Comparison of ENCODE assay signal across 13 cellular contexts in genomic region chr5:169746147-169746694, GRCh38.
DNase-seq lines count a peak whose midpoint lies in the region; ATAC-seq and TF ChIP-seq lines count a peak whose summit lies in the region.
"Had no signal": no experiment of that assay in that cellular context is flagged by ENCODE, and none has a peak within 500 bp of the region (broad histone marks: within the 10 kb centered on the region; RNA-seq: fewer than 3 reads in every experiment).

No MANE protein-coding gene starts in this region.

- CTCF ChIA-PET in activated CD8-positive, alpha-beta memory T cell treated with anti-CD3 and anti-CD28 coated beads, Interleukin-2, amount 10 ng/mL, durations not matched to agents 7 days and 5 days (lab: Charles Lee), result no interaction called here

- no peak overlapping the region for H3K4me3 ChIP-seq in prostate gland
- no peak overlapping the region for H3K4me3 ChIP-seq in psoas muscle
- H3K4me3 ChIP-seq: MG63, tibial artery had no signal

- DNase-seq in activated CD8-positive, alpha-beta memory T cell treated with anti-CD3 and anti-CD28 coated beads, Interleukin-2, amount 10 ng/mL, durations not matched to agents 7 days and 5 days, result no peak
- DNase-seq in activated CD8-positive, alpha-beta memory T cell treated with anti-CD3 and anti-CD28 coated beads for 24 hours, result no peak
- DNase-seq in amniotic epithelial cell (ENCODE audit: low read depth) (peak; percentile 33), prostate gland (ENCODE audit: low spot score) (no peak), psoas muscle (no peak), COLO668 (lab: John Stamatoyannopoulos, UW; ENCODE audit: unreplicated experiment) (no peak)
- DNase-seq: activated CD8-positive, alpha-beta memory T cell treated with anti-CD3 and anti-CD28 coated beads, Interleukin-2, amount 50 U/mL, for 48 hours; glutamatergic neuron; nephron progenitor cell; tibial artery had no signal

- WGBS in prostate gland, result 31% methylated on average over 5 of the region's 5 CpGs
- WGBS in psoas muscle, 3 donors, result 34 to 46% (median 38%) methylated on average over 5 of the region's 5 CpGs

- TF ChIP-seq CTCF in prostate gland (IDR thresholded peaks at IDR 0.05) (no peak), psoas muscle (IDR thresholded peaks at IDR 0.05) (no peak)

- no peaks in the 10 kb centered on the region for H3K9me3 ChIP-seq in prostate gland
- no peaks in the 10 kb centered on the region for H3K9me3 ChIP-seq in psoas muscle
- H3K9me3 ChIP-seq: MG63, tibial artery had no signal

- H3K4me1 ChIP-seq in prostate gland (replicated peaks) (no peaks in the 10 kb centered on the region), psoas muscle (no peaks in the 10 kb centered on the region)
- H3K4me1 ChIP-seq: tibial artery had no signal

- H3K27ac Mint-ChIP-seq in activated CD8-positive, alpha-beta memory T cell treated with anti-CD3 and anti-CD28 coated beads, Interleukin-2, amount 10 ng/mL, durations not matched to agents 7 days and 5 days, result peak overlapping the region; percentile 1
- H3K27ac Mint-ChIP-seq in stimulated activated memory B cell treated with anti-CD40 and anti-IgM and Interleukin-4, amounts not matched to agents 10 μg/mL and 1 μg/mL and 100 μg/mL, for 72 hours, result peak overlapping the region; percentile 53
- H3K27ac Mint-ChIP-seq: nephron progenitor cell had no signal

- H3K9me3 Mint-ChIP-seq in activated CD8-positive, alpha-beta memory T cell treated with anti-CD3 and anti-CD28 coated beads, Interleukin-2, amount 10 ng/mL, durations not matched to agents 7 days and 5 days (ENCODE audit: low read depth), result no peaks in the 10 kb centered on the region
- H3K9me3 Mint-ChIP-seq in stimulated activated memory B cell treated with anti-CD40 and anti-IgM and Interleukin-4, amounts not matched to agents 10 μg/mL and 1 μg/mL and 100 μg/mL, for 72 hours, result no peaks in the 10 kb centered on the region
- H3K9me3 Mint-ChIP-seq: nephron progenitor cell had no signal

- H3K27ac ChIP-seq in prostate gland (no peak overlapping the region), psoas muscle (no peak overlapping the region)
- H3K27ac ChIP-seq: tibial artery had no signal

- intact Hi-C loops in prostate gland (cut with DNase I) (no loop called here), psoas muscle (cut with DNase I) (no loop called here)

- H3K27me3 ChIP-seq in prostate gland (replicated peaks; ENCODE audit: insufficient read depth), result no peaks in the 10 kb centered on the region
- H3K27me3 ChIP-seq in psoas muscle (ENCODE audit: insufficient read depth in 3 of 3, low read length in 2 of 3), result no peaks in the 10 kb centered on the region
- H3K27me3 ChIP-seq: MG63 had no signal

- peaks cover 57% of the 10 kb centered on the region for H3K36me3 Mint-ChIP-seq in activated CD8-positive, alpha-beta memory T cell treated with anti-CD3 and anti-CD28 coated beads, Interleukin-2, amount 10 ng/mL, durations not matched to agents 7 days and 5 days
- peaks cover 73% of the 10 kb centered on the region for H3K36me3 Mint-ChIP-seq in stimulated activated memory B cell treated with anti-CD40 and anti-IgM and Interleukin-4, amounts not matched to agents 10 μg/mL and 1 μg/mL and 100 μg/mL, for 72 hours

- H3K27me3 Mint-ChIP-seq in activated CD8-positive, alpha-beta memory T cell treated with anti-CD3 and anti-CD28 coated beads, Interleukin-2, amount 10 ng/mL, durations not matched to agents 7 days and 5 days, result no peaks in the 10 kb centered on the region
- no peaks in the 10 kb centered on the region for H3K27me3 Mint-ChIP-seq in stimulated activated memory B cell treated with anti-CD40 and anti-IgM and Interleukin-4, amounts not matched to agents 10 μg/mL and 1 μg/mL and 100 μg/mL, for 72 hours

- peaks cover 17% of the 10 kb centered on the region for H3K4me1 Mint-ChIP-seq in activated CD8-positive, alpha-beta memory T cell treated with anti-CD3 and anti-CD28 coated beads, Interleukin-2, amount 10 ng/mL, durations not matched to agents 7 days and 5 days
- H3K4me1 Mint-ChIP-seq in stimulated activated memory B cell treated with anti-CD40 and anti-IgM and Interleukin-4, amounts not matched to agents 10 μg/mL and 1 μg/mL and 100 μg/mL, for 72 hours, result peaks cover 20% of the 10 kb centered on the region

- H3K4me3 Mint-ChIP-seq in activated CD8-positive, alpha-beta memory T cell treated with anti-CD3 and anti-CD28 coated beads, Interleukin-2, amount 10 ng/mL, durations not matched to agents 7 days and 5 days, result no peak overlapping the region
- no peak overlapping the region for H3K4me3 Mint-ChIP-seq in stimulated activated memory B cell treated with anti-CD40 and anti-IgM and Interleukin-4, amounts not matched to agents 10 μg/mL and 1 μg/mL and 100 μg/mL, for 72 hours
- H3K4me3 Mint-ChIP-seq: nephron progenitor cell had no signal

- TF ChIP-seq POLR2A in prostate gland (IDR thresholded peaks at IDR 0.05), result no peak

- H3K36me3 ChIP-seq in prostate gland (no peaks in the 10 kb centered on the region), psoas muscle (ENCODE audit: insufficient read depth in 1 of 2, low read depth in 1 of 2) (no peaks in the 10 kb centered on the region)
- H3K36me3 ChIP-seq: MG63, tibial artery had no signal

- no peak for ATAC-seq in activated CD8-positive, alpha-beta memory T cell treated with anti-CD3 and anti-CD28 coated beads, Interleukin-2, amount 10 ng/mL, durations not matched to agents 7 days and 5 days
- peak; percentile 57 for ATAC-seq in HG02798 (IDR thresholded peaks at IDR 0.05; ENCODE audit: poor library complexity, unreplicated experiment)
- no peak for ATAC-seq in stimulated activated memory B cell treated with anti-CD40 and anti-IgM and Interleukin-4, amounts not matched to agents 10 μg/mL and 1 μg/mL and 100 μg/mL, for 72 hours
- ATAC-seq in psoas muscle, result no peak
